Comparison of ENCODE assay signal across 21 cellular contexts in the genomic region with DNA sequence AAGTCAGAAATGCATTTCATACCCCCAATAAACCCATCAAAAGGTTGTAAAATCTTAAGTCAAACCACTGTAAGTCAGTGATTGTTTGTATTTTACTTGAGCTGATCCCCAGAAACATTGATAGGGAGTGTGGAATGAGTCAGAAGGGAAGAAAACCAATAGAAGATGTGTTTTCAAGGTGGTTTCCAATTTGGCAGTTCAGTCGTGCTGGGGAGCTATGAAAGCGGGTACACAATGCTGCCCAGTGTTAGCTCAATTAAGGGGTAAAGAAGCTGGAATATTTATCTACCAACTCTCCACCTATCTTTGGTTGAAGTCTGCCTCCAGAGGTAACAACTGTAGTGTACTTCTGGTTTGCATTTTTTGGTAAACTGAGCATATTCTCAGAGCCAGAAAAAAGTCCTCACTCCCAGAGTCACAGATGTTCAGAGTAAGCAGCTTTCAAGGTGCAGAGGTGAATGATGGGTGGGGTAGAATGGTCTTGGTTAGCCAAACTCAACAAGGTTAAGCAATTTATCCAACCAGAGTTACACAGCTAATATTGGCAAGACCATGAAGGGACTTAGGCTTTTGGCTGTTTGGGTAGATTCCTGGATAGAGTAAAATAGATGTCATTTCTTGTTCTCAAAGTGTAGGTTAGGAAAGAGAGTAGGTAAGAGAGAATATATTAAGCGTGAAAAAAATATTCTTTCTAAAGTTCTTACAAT.
"Had no signal": no experiment of that assay in that cellular context is flagged by ENCODE, and none has a peak within 500 bp of the region (broad histone marks: within the 10 kb centered on the region; RNA-seq: fewer than 3 reads in every experiment).

No MANE protein-coding gene starts in this region.

- H3K36me3 Mint-ChIP-seq: activated naive CD4-positive, alpha-beta T cell treated with anti-CD3 and anti-CD28 coated beads, Interleukin-2, amount 10 ng/mL, durations not matched to agents 7 days and 5 days; activated naive CD8-positive, alpha-beta T cell treated with anti-CD3 and anti-CD28 coated beads for 36 hours; T-cell had no signal

- H3K4me1 Mint-ChIP-seq: activated CD4-positive, alpha-beta memory T cell treated with anti-CD3 and anti-CD28 coated beads, Interleukin-2, amount 10 ng/mL, durations not matched to agents 7 days and 5 days; activated CD4-positive, alpha-beta T cell treated with anti-CD3 and anti-CD28 coated beads, Interleukin-2, amount 10 ng/mL, durations not matched to agents 7 days and 5 days; activated naive CD4-positive, alpha-beta T cell treated with anti-CD3 and anti-CD28 coated beads, Interleukin-2, amount 10 ng/mL, durations not matched to agents 7 days and 5 days; activated naive CD8-positive, alpha-beta T cell treated with anti-CD3 and anti-CD28 coated beads for 36 hours; activated T-helper 17 cell treated with anti-CD3 and anti-CD28 coated beads, Interleukin-2, amount 50 U/mL, for 72 hours; T-cell had no signal

- H3K27ac Mint-ChIP-seq: activated CD4-positive, alpha-beta memory T cell treated with anti-CD3 and anti-CD28 coated beads, Interleukin-2, amount 10 ng/mL, durations not matched to agents 7 days and 5 days; activated CD4-positive, alpha-beta T cell treated with anti-CD3 and anti-CD28 coated beads, Interleukin-2, amount 10 ng/mL, durations not matched to agents 7 days and 5 days; activated naive CD4-positive, alpha-beta T cell treated with anti-CD3 and anti-CD28 coated beads, Interleukin-2, amount 10 ng/mL, durations not matched to agents 7 days and 5 days; activated naive CD8-positive, alpha-beta T cell treated with anti-CD3 and anti-CD28 coated beads for 36 hours; activated T-helper 17 cell treated with anti-CD3 and anti-CD28 coated beads, Interleukin-2, amount 50 U/mL, for 72 hours; T-cell had no signal

- H3K4me3 ChIP-seq: SK-N-MC had no signal

- H3K9me3 Mint-ChIP-seq: activated CD4-positive, alpha-beta T cell treated with anti-CD3 and anti-CD28 coated beads, Interleukin-2, amount 10 ng/mL, durations not matched to agents 7 days and 5 days; activated naive CD4-positive, alpha-beta T cell treated with anti-CD3 and anti-CD28 coated beads, Interleukin-2, amount 10 ng/mL, durations not matched to agents 7 days and 5 days; activated naive CD8-positive, alpha-beta T cell treated with anti-CD3 and anti-CD28 coated beads for 36 hours had no signal

- H3K27me3 Mint-ChIP-seq: activated CD4-positive, alpha-beta memory T cell treated with anti-CD3 and anti-CD28 coated beads, Interleukin-2, amount 10 ng/mL, durations not matched to agents 7 days and 5 days; activated CD4-positive, alpha-beta T cell treated with anti-CD3 and anti-CD28 coated beads, Interleukin-2, amount 10 ng/mL, durations not matched to agents 7 days and 5 days; activated naive CD4-positive, alpha-beta T cell treated with anti-CD3 and anti-CD28 coated beads, Interleukin-2, amount 10 ng/mL, durations not matched to agents 7 days and 5 days; activated naive CD8-positive, alpha-beta T cell treated with anti-CD3 and anti-CD28 coated beads for 36 hours; activated T-helper 17 cell treated with anti-CD3 and anti-CD28 coated beads, Interleukin-2, amount 50 U/mL, for 72 hours; T-cell had no signal

- ATAC-seq: activated T-helper 17 cell treated with anti-CD3 and anti-CD28 coated beads, Interleukin-2, amount 50 U/mL, for 72 hours; T-cell had no signal

- H3K4me3 Mint-ChIP-seq: activated CD4-positive, alpha-beta memory T cell treated with anti-CD3 and anti-CD28 coated beads, Interleukin-2, amount 10 ng/mL, durations not matched to agents 7 days and 5 days; activated CD4-positive, alpha-beta T cell treated with anti-CD3 and anti-CD28 coated beads, Interleukin-2, amount 10 ng/mL, durations not matched to agents 7 days and 5 days; activated naive CD4-positive, alpha-beta T cell treated with anti-CD3 and anti-CD28 coated beads, Interleukin-2, amount 10 ng/mL, durations not matched to agents 7 days and 5 days; activated naive CD8-positive, alpha-beta T cell treated with anti-CD3 and anti-CD28 coated beads for 36 hours; activated T-helper 17 cell treated with anti-CD3 and anti-CD28 coated beads, Interleukin-2, amount 50 U/mL, for 72 hours; T-cell had no signal

- H3K27ac ChIP-seq: SK-N-MC had no signal

- DNase-seq: activated CD4-positive, alpha-beta memory T cell treated with anti-CD3 and anti-CD28 coated beads, Interleukin-2, amount 10 ng/mL, durations not matched to agents 7 days and 5 days; activated CD4-positive, alpha-beta T cell treated with anti-CD3 and anti-CD28 coated beads, Interleukin-2, amount 10 ng/mL, durations not matched to agents 7 days and 5 days; activated CD4-positive, CD25-positive, alpha-beta regulatory T cell; activated gamma-delta T cell; activated naive CD4-positive, alpha-beta T cell treated with anti-CD3 and anti-CD28 coated beads, Interleukin-2, amount 10 ng/mL, durations not matched to agents 7 days and 5 days; activated naive CD8-positive, alpha-beta T cell treated with anti-CD3 and anti-CD28 coated beads for 36 hours; activated T-cell treated with anti-CD3 and anti-CD28 coated beads for 4 hours; activated T-cell treated with anti-CD3 and anti-CD28 coated beads, Interleukin-2, amount 50 U/mL, for 48 hours; cerebellar nuclear complex; NCI-H1092; NCI-H1436 treated with DMSO at 0.1 percent for 48 hours; NCI-H187; NCI-H2081; NCI-H446; NCI-H748 treated with DMSO at 0.1 percent for 48 hours; SIG-M5; T-cell; T-helper 2 cell; T1000 had no signal
